Comparison of ENCODE assay signal across 8 cellular contexts in the genomic region with DNA sequence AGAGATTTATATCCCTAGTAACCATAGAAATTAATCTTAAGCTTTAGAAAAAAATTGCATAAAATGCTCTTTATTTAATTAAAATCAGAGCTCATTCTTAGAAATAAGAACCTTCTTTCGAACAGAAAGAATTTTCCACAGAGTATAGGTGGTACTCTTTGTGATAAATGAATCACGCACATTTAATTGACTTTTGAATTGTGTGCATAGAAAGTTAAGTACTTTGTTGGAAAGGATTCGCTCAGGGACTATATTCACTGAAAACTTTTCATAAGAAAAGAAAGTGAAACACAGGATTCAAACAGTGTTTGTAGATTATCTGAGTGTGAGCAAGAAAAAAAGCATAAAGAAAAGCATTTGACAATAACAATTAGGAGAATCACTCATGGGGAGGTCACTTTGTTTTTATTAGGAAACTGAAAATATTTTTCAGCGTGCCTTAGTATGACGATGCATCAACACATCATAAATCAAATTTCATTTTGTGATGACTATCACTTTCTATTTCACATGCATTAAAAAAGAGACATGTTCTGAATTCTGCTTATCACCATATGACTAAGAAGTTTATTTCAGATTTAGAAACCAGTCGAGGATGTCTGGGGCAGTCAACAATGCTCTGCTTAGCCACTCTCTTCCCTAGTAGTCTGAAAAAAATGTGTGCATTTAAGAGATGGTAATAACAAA. TPM values are rescaled to one million over a fixed set of nuclear protein-coding genes. Genes with fewer than 3 reads are reported as not detected.
A peak's percentile ranks its signal among the peaks of the same experiment; 100 is the strongest.
DNase-seq lines count a peak whose midpoint lies in the region; ATAC-seq and TF ChIP-seq lines count a peak whose summit lies in the region.

No MANE protein-coding gene starts in this region.

- no peaks in the 10 kb centered on the region for H4K20me1 ChIP-seq in MM.1S (ENCODE audit: insufficient read depth, low read length)

- no peak overlapping the region for H3K4me3 Mint-ChIP-seq in endodermal cell

- H3K36me3 Mint-ChIP-seq in endodermal cell (ENCODE audit: low read depth) = no peaks in the 10 kb centered on the region

- peak overlapping the region; percentile 56 for H3K4me3 ChIP-seq in MM.1S (ENCODE audit: low read length)
- H3K4me3 ChIP-seq in endodermal cell (ENCODE audit: low read length) = no peak overlapping the region

- DNase-seq in GM10266 (ENCODE audit: extremely low spot score) (peak; percentile 51), MM.1S (peak; percentile 54), iris pigment epithelial cell (ENCODE audit: low read depth) (peak; percentile 75), NCI-H1105 (lab: John Stamatoyannopoulos, UW) (no peak), endodermal cell (no peak), DMS79 treated with DMSO at 0.1 percent for 48 hours (lab: John Stamatoyannopoulos, UW) (no peak)
- no peak for DNase-seq in activated CD4-positive, alpha-beta T cell treated with anti-CD3 and anti-CD28 coated beads for 48 hours

- no peak overlapping the region for H2AFZ ChIP-seq in MM.1S (ENCODE audit: low read length)

- H3K27ac ChIP-seq in MM.1S (ENCODE audit: low read length) (peak overlapping the region; percentile 53; the same call in 1 of the 2 replicates), endodermal cell (ENCODE audit: low read depth, low read length) (no peak overlapping the region)

- H3F3A ChIP-seq in MM.1S (ENCODE audit: insufficient read depth, low read length) = peaks cover 20% of the 10 kb centered on the region; the same call in 1 of the 2 replicates

- TF ChIP-seq CTCF in GM10266 (IDR thresholded peaks at IDR 0.05; ENCODE audit: control insufficient read depth, insufficient read depth, low read depth, missing control alignments) = no peak
- no peak for TF ChIP-seq CTCF in MM.1S (IDR thresholded peaks at IDR 0.05; ENCODE audit: low read length)
- no peak for TF ChIP-seq CTCF in endodermal cell (conservative IDR thresholded peaks at IDR 0.05)

- H3K27me3 Mint-ChIP-seq in endodermal cell (ENCODE audit: insufficient read depth) = no peaks in the 10 kb centered on the region

- H3K27me3 ChIP-seq in MM.1S (replicated peaks; ENCODE audit: insufficient read depth, low read length) (no peaks in the 10 kb centered on the region), endodermal cell (ENCODE audit: control insufficient read depth, insufficient read depth, low read length, poor library complexity, severe bottlenecking) (no peaks in the 10 kb centered on the region)

- no peaks in the 10 kb centered on the region for H3K4me1 Mint-ChIP-seq in endodermal cell

- H3K9ac ChIP-seq in MM.1S (ENCODE audit: low read length) = peak overlapping the region; percentile 30; the same call in 1 of the 2 replicates
- no peak overlapping the region for H3K9ac ChIP-seq in endodermal cell (ENCODE audit: extremely low read depth, low read length, poor library complexity, severe bottlenecking)

- no peak overlapping the region for H3K27ac Mint-ChIP-seq in endodermal cell

- H3K9me3 Mint-ChIP-seq in endodermal cell = no peaks in the 10 kb centered on the region

- ATAC-seq in GM21723 (IDR thresholded peaks at IDR 0.05; ENCODE audit: unreplicated experiment) = peak; percentile 75

- H3K9me3 ChIP-seq in MM.1S (replicated peaks; ENCODE audit: insufficient read depth, low read length) (no peaks in the 10 kb centered on the region), endodermal cell (ENCODE audit: control insufficient read depth, low read length) (no peaks in the 10 kb centered on the region)

- H3K79me2 ChIP-seq in MM.1S (ENCODE audit: low read length) = peaks cover 63% of the 10 kb centered on the region

- WGBS in endodermal cell (ENCODE audit: insufficient coverage in 1 of 2, insufficient read length in 1 of 2), 2 experiments = 93 to 94% methylated on average over 3 to 6 of the region's 6 CpGs

- H3K36me3 ChIP-seq in MM.1S (replicated peaks; ENCODE audit: insufficient read depth, low read length) (no peaks in the 10 kb centered on the region), endodermal cell (ENCODE audit: control insufficient read depth, insufficient read depth, low read length) (no peaks in the 10 kb centered on the region)

- H3K9me2 ChIP-seq in MM.1S (replicated peaks; ENCODE audit: insufficient read depth, low read length) = no peaks in the 10 kb centered on the region

- peak overlapping the region; percentile 73 for H3K4me2 ChIP-seq in MM.1S (ENCODE audit: low read depth, low read length)

- H3K4me1 ChIP-seq in MM.1S (ENCODE audit: low read length) (peaks cover 22% of the 10 kb centered on the region), endodermal cell (ENCODE audit: control insufficient read depth, insufficient read depth, low read length) (no peaks in the 10 kb centered on the region)

RNA-seq across cellular contexts. Expression of gene STX18, which starts 49.5 kb away (rescaled TPM):
- 10 to 100 TPM; 26.9 to 33.3 TPM for total RNA-seq in endodermal cell
- 30.9 TPM for polyA plus RNA-seq in endodermal cell (2013, experiment 1 of 2)
- 27.2 TPM for polyA plus RNA-seq in endodermal cell (2013, experiment 2 of 2)

Comparison
In these comparisons a context has a peak if more than half of its experiments do, and no peak if none do; other contexts are left out.
1. DNase-seq: peak in GM10266 (single experiment), MM.1S (single experiment) and iris pigment epithelial cell (single experiment); none in NCI-H1105 (single experiment), endodermal cell (single experiment), activated CD4-positive, alpha-beta T cell treated with anti-CD3 and anti-CD28 coated beads for 48 hours (single experiment) and DMS79 treated with DMSO at 0.1 percent for 48 hours (single experiment).